Comparison of ENCODE assay signal across 16 cellular contexts in the genomic region with DNA sequence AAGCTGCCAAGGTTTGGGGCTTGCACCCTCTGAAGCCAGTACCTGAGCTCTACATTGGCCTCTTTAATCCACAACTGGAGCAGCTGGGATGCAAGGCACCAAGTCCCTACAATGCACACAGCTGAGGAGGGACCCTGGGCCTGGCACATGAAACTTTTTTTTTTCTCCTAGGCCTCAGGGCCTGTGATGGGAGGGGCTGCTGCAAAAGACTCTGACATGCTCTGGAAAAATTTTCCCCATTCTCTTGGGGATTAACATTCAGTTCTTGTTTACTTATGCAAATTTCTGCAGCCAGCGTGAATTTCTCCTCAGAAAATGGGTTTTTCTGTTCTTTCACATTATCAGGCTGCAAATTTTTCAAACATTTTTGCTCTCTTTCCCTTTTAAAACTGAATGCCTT.
DNase-seq lines count a peak whose midpoint lies in the region; ATAC-seq and TF ChIP-seq lines count a peak whose summit lies in the region.
"Had no signal": no experiment of that assay in that cellular context is flagged by ENCODE, and none has a peak within 500 bp of the region (broad histone marks: within the 10 kb centered on the region; RNA-seq: fewer than 3 reads in every experiment).

No MANE protein-coding gene starts in this region.

- 48 to 53% methylated on average over 1 of the region's 1 CpG for WGBS in lower leg skin, 2 donors

- peaks cover 2% of the 10 kb centered on the region; the same call in 1 of the 2 replicates for H3K9me3 ChIP-seq in HAP-1
- no peaks in the 10 kb centered on the region; the same call in 1 of the 2 replicates for H3K9me3 ChIP-seq in SK-N-MC (ENCODE audit: low read depth, low read length)

- no peak for TF ChIP-seq CTCF in lower leg skin (IDR thresholded peaks at IDR 0.05)

- in situ Hi-C loops in HAP-1 (cut with MboI; ENCODE audit: low sequenced_read_pairs) = no loop called here

- ATAC-seq in HG02970 (IDR thresholded peaks at IDR 0.05; ENCODE audit: low FRiP score, unreplicated experiment) = no peak
- no peak for ATAC-seq in HG02852 (IDR thresholded peaks at IDR 0.05; ENCODE audit: unreplicated experiment)
- ATAC-seq: K562, PC-3, SK-N-SH treated with all-trans-retinoic acid at 6 μM for 48 hours had no signal

- peak; percentile 59 to 63 for DNase-seq in HAP-1 (ENCODE audit: low spot score in 2 of 2)
- DNase-seq in SK-N-MC (ENCODE audit: low read depth, low spot score) = no peak
- DNase-seq in fibroblast of peridontal ligament (ENCODE audit: extremely low read depth) = peak; percentile 76
- DNase-seq in lower leg skin (ENCODE audit: low spot score in 2 of 2) = no peak
- DNase-seq in SW 1271 (lab: John Stamatoyannopoulos, UW) = no peak
- DNase-seq: AML-193, NCI-H1105, NCI-H2081, PC-3, RPMI8226, SHP77 treated with DMSO at 0.1 percent for 48 hours had no signal

- peaks cover 10% of the 10 kb centered on the region for H3K4me1 ChIP-seq in HAP-1

- H3K27me3 ChIP-seq in HAP-1 (ENCODE audit: low read depth) = no peaks in the 10 kb centered on the region

- intact Hi-C loops in lower leg skin (cut with DNase I; ENCODE audit: low total_unique reads) = no loop called here

- H3K36me3 ChIP-seq in HAP-1 (replicated peaks) (no peaks in the 10 kb centered on the region), SK-N-MC (ENCODE audit: insufficient read depth, low read length) (no peaks in the 10 kb centered on the region)

- no peak overlapping the region for H3K9ac ChIP-seq in SK-N-MC (ENCODE audit: insufficient read length)

- H3K27ac ChIP-seq in SK-N-MC = peak overlapping the region; percentile 73; the same call in 1 of the 2 replicates
- H3K27ac ChIP-seq: C4-2B had no signal

- TF ChIP-seq POLR2A in lower leg skin (IDR thresholded peaks at IDR 0.05) = no peak

- no peak overlapping the region for H3K4me3 ChIP-seq in HAP-1
- H3K4me3 ChIP-seq in SK-N-MC = peak overlapping the region; percentile 56
- no peak overlapping the region for H3K4me3 ChIP-seq in lower leg skin (ENCODE audit: low read depth, poor library complexity, severe bottlenecking)
- H3K4me3 ChIP-seq: K562 had no signal

Comparison
In these comparisons a context has a peak if more than half of its experiments do, and no peak if none do; other contexts are left out.
1. DNase-seq: peak in HAP-1 (2 of 2) and fibroblast of peridontal ligament (single experiment); none in SK-N-MC (single experiment), lower leg skin (0 of 2) and SW 1271 (0 of 2).